18 cellular contexts compared by ENCODE assay signal in the genomic region with DNA sequence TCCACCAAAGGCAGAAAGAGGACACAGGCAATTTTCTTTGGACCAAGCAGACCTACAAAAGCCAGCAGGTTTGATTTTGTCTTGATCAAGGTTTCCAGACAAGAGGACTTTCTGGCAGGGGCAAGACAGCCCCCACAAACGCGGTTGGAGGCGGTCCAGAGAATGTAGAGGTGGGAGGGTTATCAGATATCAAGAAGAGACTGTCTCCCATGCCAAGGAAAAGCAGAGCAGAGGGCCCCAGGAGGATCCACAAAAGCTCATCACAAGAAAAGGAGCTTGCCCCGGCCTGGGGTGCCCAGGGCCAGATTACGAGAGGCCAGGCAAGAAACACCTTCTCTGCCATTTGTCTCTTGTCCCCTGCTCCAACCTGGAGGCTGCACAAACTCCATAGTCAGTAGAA.
"Had no signal": no experiment of that assay in that cellular context is flagged by ENCODE, and none has a peak within 500 bp of the region (broad histone marks: within the 10 kb centered on the region; RNA-seq: fewer than 3 reads in every experiment).

No MANE protein-coding gene starts in this region.

- H3K27ac Mint-ChIP-seq: naive thymus-derived CD8-positive, alpha-beta T cell; type B pancreatic cell had no signal

- ATAC-seq: gastroesophageal sphincter; left colon; mucosa of descending colon; naive thymus-derived CD8-positive, alpha-beta T cell; psoas muscle had no signal

- H3K36me3 Mint-ChIP-seq: naive thymus-derived CD8-positive, alpha-beta T cell; type B pancreatic cell had no signal

- H3K79me2 ChIP-seq: hepatocyte had no signal

- H3K27me3 ChIP-seq: esophagus muscularis mucosa, gastroesophageal sphincter, hepatocyte had no signal

- H3K4me2 ChIP-seq: hepatocyte had no signal

- FAIRE-seq: kidney, small intestine, urothelium cell line had no signal

- H3K4me3 ChIP-seq: esophagus muscularis mucosa, gastroesophageal sphincter, hepatocyte, mucosa of descending colon, psoas muscle had no signal

- DNase-seq: effector memory CD4-positive, alpha-beta T cell; glutamatergic neuron; kidney; left colon; mammary epithelial cell; mucosa of descending colon; naive thymus-derived CD8-positive, alpha-beta T cell; psoas muscle; retina; small intestine; stimulated activated CD4-positive, alpha-beta T cell treated with anti-CD3 and anti-CD28 coated beads, Interleukin-12 subunit alpha, Interleukin-12 subunit beta, amount 100 ng/mL, for 4 hours; stimulated activated naive CD4-positive, alpha-beta T cell had no signal

- H3K4me1 Mint-ChIP-seq: naive thymus-derived CD8-positive, alpha-beta T cell had no signal

- H3K27ac ChIP-seq: epithelial cell of prostate, hepatocyte, psoas muscle had no signal

- H3K4me3 Mint-ChIP-seq: naive thymus-derived CD8-positive, alpha-beta T cell; type B pancreatic cell had no signal

- H2AFZ ChIP-seq: hepatocyte had no signal

- H3K36me3 ChIP-seq: esophagus muscularis mucosa, gastroesophageal sphincter had no signal

- H3K9me3 ChIP-seq: esophagus muscularis mucosa, gastroesophageal sphincter, mucosa of descending colon, psoas muscle had no signal
